ENCODE assay signal across 8 cellular contexts in genomic region chr3:30042274-30042859, GRCh38.
DNase-seq lines count a peak whose midpoint lies in the region; ATAC-seq and TF ChIP-seq lines count a peak whose summit lies in the region.

No MANE protein-coding gene starts in this region.

- POLR2A ChIA-PET in activated CD8-positive, alpha-beta T cell treated with anti-CD3 and anti-CD28 coated beads for 36 hours (lab: Charles Lee): no interaction called here

- intact Hi-C loops in activated CD8-positive, alpha-beta T cell treated with anti-CD3 and anti-CD28 coated beads for 36 hours (cut with micrococcal nuclease): loop anchor here (2.0 kb wide), 2 partner anchors 156 to 706 kb away; no protein-coding TSS in a partner anchor

- no peak overlapping the region for H3K9ac ChIP-seq in endodermal cell (ENCODE audit: extremely low read depth, low read length, poor library complexity, severe bottlenecking)

- peaks cover 10% of the 10 kb centered on the region for H3K9me3 ChIP-seq in endodermal cell (ENCODE audit: control insufficient read depth, low read length)

- no peaks in the 10 kb centered on the region for H3K36me3 ChIP-seq in endodermal cell (ENCODE audit: control insufficient read depth, insufficient read depth, low read length)

- H3K4me1 Mint-ChIP-seq in activated CD8-positive, alpha-beta T cell treated with anti-CD3 and anti-CD28 coated beads for 36 hours (ENCODE audit: low read depth): no peaks in the 10 kb centered on the region
- H3K4me1 Mint-ChIP-seq in endodermal cell: peaks cover 41% of the 10 kb centered on the region

- no peak overlapping the region for H3K4me3 Mint-ChIP-seq in activated CD8-positive, alpha-beta T cell treated with anti-CD3 and anti-CD28 coated beads for 36 hours
- H3K4me3 Mint-ChIP-seq in endodermal cell: no peak overlapping the region

- TF ChIP-seq CTCF in activated CD8-positive, alpha-beta T cell treated with anti-CD3 and anti-CD28 coated beads for 36 hours (IDR thresholded peaks at IDR 0.05): peak; percentile 66
- peak; percentile 91 for TF ChIP-seq CTCF in endodermal cell (conservative IDR thresholded peaks at IDR 0.05)

- CTCF ChIA-PET in activated CD8-positive, alpha-beta T cell treated with anti-CD3 and anti-CD28 coated beads for 36 hours (lab: Charles Lee): interaction anchor here (0.6 to 5.8 kb wide), 39 partner anchors 9 to 1165 kb away, joined by 3 to 84 read pairs (median 5); no protein-coding TSS in a partner anchor

- WGBS in endodermal cell (ENCODE audit: insufficient coverage in 1 of 2, insufficient read length in 1 of 2), 2 experiments: 0 to 21% methylated on average over 1 to 4 of the region's 4 CpGs

- ATAC-seq in HG02852 (IDR thresholded peaks at IDR 0.05; ENCODE audit: unreplicated experiment) (peak; percentile 55), GM19023 (IDR thresholded peaks at IDR 0.05; ENCODE audit: unreplicated experiment) (no peak)
- ATAC-seq in activated CD8-positive, alpha-beta T cell treated with anti-CD3 and anti-CD28 coated beads for 36 hours: no peak

- no peak overlapping the region for H3K4me3 ChIP-seq in endodermal cell (ENCODE audit: low read length)

- H3K4me1 ChIP-seq in endodermal cell (ENCODE audit: control insufficient read depth, insufficient read depth, low read length): no peaks in the 10 kb centered on the region

- H3K36me3 Mint-ChIP-seq in activated CD8-positive, alpha-beta T cell treated with anti-CD3 and anti-CD28 coated beads for 36 hours (ENCODE audit: low read depth): no peaks in the 10 kb centered on the region
- no peaks in the 10 kb centered on the region for H3K36me3 Mint-ChIP-seq in endodermal cell (ENCODE audit: low read depth)

- H3K27me3 Mint-ChIP-seq in activated CD8-positive, alpha-beta T cell treated with anti-CD3 and anti-CD28 coated beads for 36 hours: peaks cover 28% of the 10 kb centered on the region
- H3K27me3 Mint-ChIP-seq in endodermal cell (ENCODE audit: insufficient read depth): no peaks in the 10 kb centered on the region

- no peaks in the 10 kb centered on the region for H3K27me3 ChIP-seq in endodermal cell (ENCODE audit: control insufficient read depth, insufficient read depth, low read length, poor library complexity, severe bottlenecking)

- H3K27ac Mint-ChIP-seq in activated CD8-positive, alpha-beta T cell treated with anti-CD3 and anti-CD28 coated beads for 36 hours: no peak overlapping the region
- no peak overlapping the region for H3K27ac Mint-ChIP-seq in endodermal cell

- peak; percentile 77 for DNase-seq in ELR (ENCODE audit: low read depth)
- DNase-seq in NCI-H526 (lab: John Stamatoyannopoulos, UW): peak; percentile 8 to 82
- DNase-seq in activated CD8-positive, alpha-beta T cell treated with anti-CD3 and anti-CD28 coated beads for 36 hours: peak; percentile 78
- DNase-seq in endodermal cell: peak; percentile 85
- peak; percentile 56 for DNase-seq in mucosa of gallbladder (ENCODE audit: low spot score)
- DNase-seq in stimulated activated naive CD4-positive, alpha-beta T cell (lab: John Stamatoyannopoulos, UW): peak; percentile 22 to 66 (median 50)

- no peaks in the 10 kb centered on the region for H3K9me3 Mint-ChIP-seq in activated CD8-positive, alpha-beta T cell treated with anti-CD3 and anti-CD28 coated beads for 36 hours
- peaks cover 13% of the 10 kb centered on the region for H3K9me3 Mint-ChIP-seq in endodermal cell

- no peak overlapping the region for H3K27ac ChIP-seq in endodermal cell (ENCODE audit: low read depth, low read length)
